8 cellular contexts compared by ENCODE assay signal in genomic region chr12:27652174-27652763, GRCh38. TPM values are rescaled to one million over a fixed set of nuclear protein-coding genes. Genes with fewer than 3 reads are reported as not detected.
DNase-seq lines count a peak whose midpoint lies in the region; ATAC-seq, FAIRE-seq and TF ChIP-seq lines count a peak whose summit lies in the region.

No MANE protein-coding gene starts in this region.

- no peak overlapping the region for H3K56ac ChIP-seq in H1 (replicated peaks; ENCODE audit: insufficient read length, low read depth, low read length)

- no peak overlapping the region for H3K27ac ChIP-seq in 22Rv1
- no peak overlapping the region for H3K27ac ChIP-seq in H1 (ENCODE audit: low read depth, low read length)

- TF ChIP-seq POLR2A in H1 (IDR thresholded peaks at IDR 0.05; ENCODE audit: control extremely low read depth in 1 of 2, low read depth in 2 of 2, low read length in 2 of 2) = no peak

- no peak overlapping the region for H2BK20ac ChIP-seq in H1 (ENCODE audit: low read length)

- H3K4me2 ChIP-seq in H1 (ENCODE audit: insufficient read depth in 1 of 2, low read depth in 2 of 2, low read length in 2 of 2) = no peak overlapping the region

- no peak overlapping the region for H4K8ac ChIP-seq in H1 (ENCODE audit: extremely low read depth, insufficient read depth, low read length)

- TF ChIP-seq CTCF in 22Rv1 (IDR thresholded peaks at IDR 0.05) (peak; percentile 99), H1 (IDR thresholded peaks at IDR 0.05; ENCODE audit: control extremely low read depth in 1 of 3, insufficient read depth in 1 of 3, low read depth in 1 of 3, low read length in 3 of 3) (peak in 2 of 3 experiments; percentile 77; a peak in 3 of 4 replicates)

- H3K79me2 ChIP-seq in H1 (ENCODE audit: control insufficient read depth in 1 of 2, insufficient read depth in 2 of 2, low read length in 2 of 2) = no peaks in the 10 kb centered on the region

- no peak overlapping the region for H2BK12ac ChIP-seq in H1 (ENCODE audit: low read depth, low read length)

- H3K14ac ChIP-seq in H1 (ENCODE audit: insufficient read length) = no peak overlapping the region

- POLR2A ChIA-PET in H1 (lab: Charles Lee; ENCODE audit: partially characterized antibody) = no interaction called here

- no peaks in the 10 kb centered on the region for H3K36me3 ChIP-seq in H1 (ENCODE audit: control insufficient read depth in 2 of 4, insufficient read depth in 4 of 4, low read length in 3 of 4)

- no peak for TF ChIP-seq EP300 in H1 (IDR thresholded peaks at IDR 0.05; ENCODE audit: borderline replicate concordance in 1 of 2, low read depth in 2 of 2, low read length in 2 of 2)

- no peak overlapping the region for H3K9ac ChIP-seq in H1 (replicated peaks in 1 of 4; ENCODE audit: extremely low read depth in 1 of 4, low read depth in 3 of 4, low read length in 3 of 4)

- H3K79me1 ChIP-seq in H1 (ENCODE audit: low read depth, low read length) = no peaks in the 10 kb centered on the region

- H3K4me3 ChIP-seq in H1 (ENCODE audit: extremely low read depth in 1 of 4, insufficient read depth in 2 of 4, low read depth in 3 of 4, low read length in 4 of 4) = no peak overlapping the region

- no peak overlapping the region for H2BK15ac ChIP-seq in H1 (ENCODE audit: low read length)

- ATAC-seq in HG03354 (IDR thresholded peaks at IDR 0.05; ENCODE audit: poor library complexity, severe bottlenecking, unreplicated experiment) = no peak

- H3K4me1 ChIP-seq in H1 (replicated peaks in 1 of 4; ENCODE audit: control insufficient read depth in 3 of 4, insufficient read depth in 4 of 4, low read length in 3 of 4) = no peaks in the 10 kb centered on the region

- no peak overlapping the region for H4K5ac ChIP-seq in H1 (ENCODE audit: insufficient read length, low read depth, low read length)

- no peaks in the 10 kb centered on the region for H4K20me1 ChIP-seq in H1 (replicated peaks in 1 of 2; ENCODE audit: control insufficient read depth in 1 of 2, insufficient read depth in 2 of 2, low read length in 2 of 2)

- no peak overlapping the region for H2AK5ac ChIP-seq in H1 (ENCODE audit: low read depth, low read length)

- 71% methylated on average over 1 of the region's 1 CpG; no CpG with 5 or more reads in 1 of the 2 experiments for WGBS in H1 (ENCODE audit: extremely low coverage in 1 of 2, insufficient coverage in 1 of 2, insufficient read length in 1 of 2, insufficient replicate concordance in 2 of 2, low coverage in 1 of 2, low lambda C conversion rate in 2 of 2, missing lambda C conversion rate in 1 of 2), 2 experiments

- FAIRE-seq in H1 (lab: Jason Lieb, UNC) (peak; percentile 81), urothelium cell line (lab: Jason Lieb, UNC) (no peak)

- CTCF ChIA-PET in H1 (lab: Charles Lee; ENCODE audit: partially characterized antibody) = interaction anchor here (0.8 to 1.8 kb wide), 9 partner anchors 10 to 283 kb away, joined by 3 to 10 read pairs (median 4); partner anchors contain the start of gene REP15

- H2BK120ac ChIP-seq in H1 (replicated peaks; ENCODE audit: low read depth, low read length) = no peak overlapping the region

- no peak overlapping the region for H2BK5ac ChIP-seq in H1 (ENCODE audit: low read depth, low read length)

- no peak overlapping the region for H3K23ac ChIP-seq in H1 (ENCODE audit: insufficient read length)

- H3K18ac ChIP-seq in H1 (ENCODE audit: extremely low read depth, low read length) = no peak overlapping the region

- no peak overlapping the region for H4K91ac ChIP-seq in H1 (replicated peaks; ENCODE audit: insufficient read length, low read length)

- DNase-seq in ELR (ENCODE audit: low read depth) = peak; percentile 89
- DNase-seq in NCI-H1092 treated with DMSO at 0.1 percent for 48 hours (lab: John Stamatoyannopoulos, UW) = peak; percentile 64
- peak; percentile 2 for DNase-seq in SKM-1 (lab: John Stamatoyannopoulos, UW; ENCODE audit: unreplicated experiment)
- DNase-seq in H1 (ENCODE audit: low read depth in 1 of 2, low spot score in 2 of 2) = no peak
- peak; percentile 90 to 91 for DNase-seq in lung microvascular endothelial cell (ENCODE audit: low read depth in 2 of 2)
- DNase-seq in urothelium cell line (ENCODE audit: low spot score) = peak; percentile 67

- H2AFZ ChIP-seq in H1 (ENCODE audit: low read length) = no peak overlapping the region

- H3K9me3 ChIP-seq in H1 (ENCODE audit: insufficient read depth in 2 of 2, low read depth in 1 of 2, low read length in 1 of 2) = no peaks in the 10 kb centered on the region

- H3K23me2 ChIP-seq in H1 (ENCODE audit: low read depth, low read length) = no peaks in the 10 kb centered on the region

- no peaks in the 10 kb centered on the region for H3K27me3 ChIP-seq in H1 (replicated peaks in 1 of 4; ENCODE audit: control insufficient read depth in 3 of 4, extremely low read depth in 1 of 4, insufficient read depth in 3 of 4, low read length in 3 of 4)

- peak; percentile 80 to 84 for TF ChIP-seq RAD21 in H1 (IDR thresholded peaks at IDR 0.05 in 1 of 2, conservative IDR thresholded peaks at IDR 0.05 in 1 of 2; ENCODE audit: low read depth in 2 of 2, low read length in 2 of 2)

- no peak overlapping the region for H3K4ac ChIP-seq in H1 (replicated peaks; ENCODE audit: insufficient read length, low read depth, low read length)

TF ChIP-seq in H1, 55 proteins besides CTCF, POLR2A, EP300 and RAD21 (continues in another document):
- TF ChIP-seq TCF12 (IDR thresholded peaks at IDR 0.05; ENCODE audit: low read depth, low read length) = no peak
- TF ChIP-seq RFX5 (IDR thresholded peaks at IDR 0.05; ENCODE audit: borderline replicate concordance, low read depth, low read length) = no peak
- no peak for TF ChIP-seq BRCA1 (IDR thresholded peaks at IDR 0.05; ENCODE audit: low read depth, low read length)
- TF ChIP-seq PHF8 (conservative IDR thresholded peaks at IDR 0.05; ENCODE audit: low read depth, low read length) = no peak
- TF ChIP-seq TBP (IDR thresholded peaks at IDR 0.05; ENCODE audit: low read depth, low read length) = no peak
- no peak for TF ChIP-seq TAF1 (IDR thresholded peaks at IDR 0.05; ENCODE audit: low read depth, low read length)

RNA-seq across cellular contexts. Expression of gene REP15, which starts 44.0 kb away (rescaled TPM):
- total RNA-seq in H1 (2021; fragmentation: NEBNext Ultra II Directional; extraction: Animal tissue kit (Norgen Biotek cat#: 25700)) = 0.73 and 0.80 TPM in 2 replicates
- 0.06 TPM in 1 of 2 replicates, not detected in the other for polyA plus RNA-seq in H1 (2011; rRNA removed)
- 0.21 TPM for polyA plus RNA-seq in H1 (2011; cell fraction: cytosol; rRNA removed)
- 0.10 TPM for polyA plus RNA-seq in H1 (2011; cell fraction: nucleus; rRNA removed)
- 0.24 to 1.0 TPM (median 0.29 TPM) in 4 replicates for polyA plus RNA-seq in H1 (2012, experiment 1 of 2)
- not detected for polyA plus RNA-seq in H1 (2012, experiment 2 of 2)
- polyA plus RNA-seq in H1 (2013, experiment 1 of 2) = 0.30 TPM
- polyA plus RNA-seq in H1 (2013, experiment 2 of 2) = 0.31 TPM
- polyA minus RNA-seq in H1 (2011; rRNA and poly(A)+ RNA removed) = 0.44 TPM in 2 replicates
- not detected for polyA minus RNA-seq in H1 (2011; cell fraction: cytosol; rRNA and poly(A)+ RNA removed)
- polyA minus RNA-seq in H1 (2011; cell fraction: nucleus; rRNA and poly(A)+ RNA removed) = 1.00 TPM
- total RNA-seq in lung microvascular endothelial cell = 3.5 and 13.5 TPM in 2 replicates

RNA-seq across cellular contexts. Expression of gene MRPS35, which starts 58.4 kb away (rescaled TPM):
- 44.3 and 47.9 TPM in 2 replicates for total RNA-seq in H1 (2021; fragmentation: NEBNext Ultra II Directional; extraction: Animal tissue kit (Norgen Biotek cat#: 25700))
- polyA plus RNA-seq in H1 (2011; rRNA removed) = 14.6 and 26.8 TPM in 2 replicates
- polyA plus RNA-seq in H1 (2011; cell fraction: cytosol; rRNA removed) = 36.9 TPM
- 10.0 TPM for polyA plus RNA-seq in H1 (2011; cell fraction: nucleus; rRNA removed)
- polyA plus RNA-seq in H1 (2012, experiment 1 of 2) = 27.9 to 41.4 TPM (median 30.9 TPM) in 4 replicates
- 9.7 TPM for polyA plus RNA-seq in H1 (2012, experiment 2 of 2)
- polyA plus RNA-seq in H1 (2013, experiment 1 of 2) = 42.0 TPM
- 43.0 TPM for polyA plus RNA-seq in H1 (2013, experiment 2 of 2)
- polyA minus RNA-seq in H1 (2011; rRNA and poly(A)+ RNA removed) = 15.6 and 25.9 TPM in 2 replicates
- polyA minus RNA-seq in H1 (2011; cell fraction: cytosol; rRNA and poly(A)+ RNA removed) = 39.6 TPM
- polyA minus RNA-seq in H1 (2011; cell fraction: nucleus; rRNA and poly(A)+ RNA removed) = 12.6 TPM
- 29.2 and 30.3 TPM in 2 replicates for total RNA-seq in lung microvascular endothelial cell

Comparison
In these comparisons a context has a peak if more than half of its experiments do, and no peak if none do; other contexts are left out.
1. DNase-seq: peak in ELR (single experiment), NCI-H1092 treated with DMSO at 0.1 percent for 48 hours (single experiment), SKM-1 (single experiment), lung microvascular endothelial cell (2 of 2) and urothelium cell line (single experiment); none in H1 (0 of 2).